Comparison of ENCODE assay signal across 8 cellular contexts in genomic region chr22:19172213-19173046, GRCh38. TPM values are rescaled to one million over a fixed set of nuclear protein-coding genes. Genes with fewer than 3 reads are reported as not detected.
DNase-seq lines count a peak whose midpoint lies in the region; ATAC-seq and TF ChIP-seq lines count a peak whose summit lies in the region.

No MANE protein-coding gene starts in this region.

- H4K8ac ChIP-seq in mesenchymal stem cell (ENCODE audit: low read length): peak overlapping the region; percentile 91

- TF ChIP-seq CTCF in cardiac muscle cell (IDR thresholded peaks at IDR 0.05; ENCODE audit: low read depth, low read length) (no peak), brain (conservative IDR thresholded peaks at IDR 0.05) (no peak), upper lobe of right lung (IDR thresholded peaks at IDR 0.05) (no peak)

- ATAC-seq in Right ventricle myocardium superior (ENCODE audit: poor library complexity) (no peak), upper lobe of right lung (no peak)
- ATAC-seq in activated CD4-positive, CD25-positive, alpha-beta regulatory T cell treated with anti-CD3 and anti-CD28 coated beads, Interleukin-2, amount 50 U/mL, for 24 hours: no peak

- H3K23ac ChIP-seq in mesenchymal stem cell (ENCODE audit: low read length in 2 of 2): no peak overlapping the region

- H3K9me3 ChIP-seq in cardiac muscle cell (ENCODE audit: low read depth) (no peaks in the 10 kb centered on the region), mesenchymal stem cell (ENCODE audit: control insufficient read depth, low read length) (no peaks in the 10 kb centered on the region), upper lobe of right lung (no peaks in the 10 kb centered on the region)

- H3K27ac ChIP-seq in cardiac muscle cell: peak overlapping the region; percentile 91
- H3K27ac ChIP-seq in mesenchymal stem cell (ENCODE audit: low read length, poor library complexity, severe bottlenecking): no peak overlapping the region
- H3K27ac ChIP-seq in upper lobe of right lung: peak overlapping the region; percentile 87

- H3K4me1 ChIP-seq in cardiac muscle cell (ENCODE audit: low read depth) (peaks cover 19% of the 10 kb centered on the region), mesenchymal stem cell (ENCODE audit: control insufficient read depth, insufficient read depth, low read depth, low read length) (peaks cover 66% of the 10 kb centered on the region), upper lobe of right lung (peaks cover 43% of the 10 kb centered on the region)

- DNase-seq in cardiac muscle cell (ENCODE audit: low read depth in 1 of 2, low spot score in 1 of 2) (no peak), Right ventricle myocardium superior (no peak), mesenchymal stem cell (no peak), upper lobe of right lung (no peak), DMS79 treated with DMSO at 0.1 percent for 48 hours (lab: John Stamatoyannopoulos, UW) (no peak), KG1 (lab: John Stamatoyannopoulos, UW) (no peak)

- H3K9ac ChIP-seq in mesenchymal stem cell (ENCODE audit: low read length): peak overlapping the region; percentile 99

- intact Hi-C loops in Right ventricle myocardium superior (cut with DNase I) (no loop called here), upper lobe of right lung (cut with DNase I) (no loop called here)

- peaks cover 14% of the 10 kb centered on the region for H3K79me1 ChIP-seq in mesenchymal stem cell (replicated peaks; ENCODE audit: low read length, poor library complexity, severe bottlenecking)

- peak overlapping the region; percentile 59 for H4K91ac ChIP-seq in mesenchymal stem cell (ENCODE audit: low read length)

- peak overlapping the region; percentile 28 for H2AK5ac ChIP-seq in mesenchymal stem cell (ENCODE audit: low read length, severe bottlenecking)

- WGBS in mesenchymal stem cell: 47% methylated on average over 13 of the region's 13 CpGs

- H3K18ac ChIP-seq in mesenchymal stem cell (ENCODE audit: low read depth in 1 of 2, low read length in 2 of 2): peak overlapping the region in 1 of 2 experiments; percentile 54

- peaks cover 48% of the 10 kb centered on the region for H3K27me3 Mint-ChIP-seq in brain

- H3K4ac ChIP-seq in mesenchymal stem cell (ENCODE audit: low read depth in 1 of 2, low read length in 2 of 2): peak overlapping the region in 1 of 2 experiments; percentile 76

- no peak overlapping the region for H2BK5ac ChIP-seq in mesenchymal stem cell (ENCODE audit: low read depth, low read length, poor library complexity, severe bottlenecking)

- H3K14ac ChIP-seq in mesenchymal stem cell (ENCODE audit: low read length in 2 of 2): peak overlapping the region in 1 of 2 experiments; percentile 28

- H2BK12ac ChIP-seq in mesenchymal stem cell (ENCODE audit: low read length in 2 of 2): peak overlapping the region in 1 of 2 experiments; percentile 60

- H2AFZ ChIP-seq in mesenchymal stem cell (ENCODE audit: low read depth, low read length): no peak overlapping the region

- H3K4me3 Mint-ChIP-seq in brain: peak overlapping the region; percentile 94 to 97 (median 96)

- H3K4me3 ChIP-seq in cardiac muscle cell: peak overlapping the region; percentile 98
- peak overlapping the region; percentile 90 to 94 for H3K4me3 ChIP-seq in mesenchymal stem cell (ENCODE audit: insufficient read depth in 1 of 2, low read depth in 1 of 2, low read length in 2 of 2)
- peak overlapping the region; percentile 93 for H3K4me3 ChIP-seq in upper lobe of right lung

- no peak overlapping the region for H2BK15ac ChIP-seq in mesenchymal stem cell (ENCODE audit: low read depth, poor library complexity, severe bottlenecking)

- H3K27ac Mint-ChIP-seq in brain: peak overlapping the region; percentile 84 to 98 (median 93)

- no peak overlapping the region for H2BK120ac ChIP-seq in mesenchymal stem cell (ENCODE audit: low read depth, low read length)

- peaks cover 56% of the 10 kb centered on the region for H3K4me1 Mint-ChIP-seq in brain

- H3K36me3 ChIP-seq in cardiac muscle cell: no peaks in the 10 kb centered on the region
- peaks cover 15 to 39% of the 10 kb centered on the region in 2 experiments for H3K36me3 ChIP-seq in mesenchymal stem cell (ENCODE audit: control insufficient read depth in 1 of 2, insufficient read depth in 2 of 2, low read depth in 1 of 2, low read length in 2 of 2)
- peaks cover 4% of the 10 kb centered on the region for H3K36me3 ChIP-seq in upper lobe of right lung

- H3K36me3 Mint-ChIP-seq in brain: no peaks in the 10 kb centered on the region

- peaks cover 0 to 8% (median 0%) of the 10 kb centered on the region in 5 experiments for H3K9me3 Mint-ChIP-seq in brain

- peak overlapping the region; percentile 70 for H3K4me2 ChIP-seq in mesenchymal stem cell (ENCODE audit: low read length, poor library complexity, severe bottlenecking)

- peaks cover 24% of the 10 kb centered on the region for H3K27me3 ChIP-seq in cardiac muscle cell
- H3K27me3 ChIP-seq in mesenchymal stem cell (ENCODE audit: control insufficient read depth in 1 of 2, insufficient read depth in 1 of 2, low read length in 2 of 2): peaks cover 26 to 29% of the 10 kb centered on the region in 2 experiments
- H3K27me3 ChIP-seq in upper lobe of right lung: peaks cover 27% of the 10 kb centered on the region

RNA-seq across cellular contexts. Expression of gene SLC25A1, which starts 6.1 kb away (rescaled TPM):
- total RNA-seq in cardiac muscle cell (140 and 196 TPM in 2 replicates), Right ventricle myocardium superior (26.6 TPM), upper lobe of right lung (63.0 TPM)
- polyA plus RNA-seq in cardiac muscle cell (192 and 238 TPM in 2 replicates), brain (ENCODE audit: insufficient read depth, low read depth, low replicate concordance) (64.3 TPM)
- polyA plus RNA-seq in mesenchymal stem cell (2013, experiment 1 of 2): 119 TPM
- polyA plus RNA-seq in mesenchymal stem cell (2013, experiment 2 of 2): 117 TPM

RNA-seq across cellular contexts. Expression of gene GSC2, which starts 22.3 kb away (rescaled TPM):
- total RNA-seq in cardiac muscle cell (not detected in 2 replicates), Right ventricle myocardium superior (not detected), upper lobe of right lung (not detected)
- polyA plus RNA-seq in cardiac muscle cell (not detected in 2 replicates), brain (ENCODE audit: insufficient read depth, low read depth, low replicate concordance) (not detected)
- polyA plus RNA-seq in mesenchymal stem cell (2013, experiment 1 of 2): not detected
- polyA plus RNA-seq in mesenchymal stem cell (2013, experiment 2 of 2): not detected

RNA-seq across cellular contexts. Expression of gene ESS2, which starts 28.0 kb away (rescaled TPM):
- total RNA-seq in cardiac muscle cell (23.5 and 26.2 TPM in 2 replicates), Right ventricle myocardium superior (6.7 TPM), upper lobe of right lung (14.0 TPM)
- polyA plus RNA-seq in cardiac muscle cell (9.3 and 13.2 TPM in 2 replicates), brain (ENCODE audit: insufficient read depth, low read depth, low replicate concordance) (30.4 TPM)
- polyA plus RNA-seq in mesenchymal stem cell (2013, experiment 1 of 2): 11.9 TPM
- 11.8 TPM for polyA plus RNA-seq in mesenchymal stem cell (2013, experiment 2 of 2)

RNA-seq across cellular contexts. Expression of gene TSSK2, which starts 41.3 kb away (rescaled TPM):
- total RNA-seq in cardiac muscle cell: not detected in 2 replicates
- not detected in 2 replicates for polyA plus RNA-seq in cardiac muscle cell
- total RNA-seq in Right ventricle myocardium superior: not detected
- polyA plus RNA-seq in brain (ENCODE audit: insufficient read depth, low read depth, low replicate concordance): not detected
- not detected for polyA plus RNA-seq in mesenchymal stem cell (2013, experiment 1 of 2)
- not detected for polyA plus RNA-seq in mesenchymal stem cell (2013, experiment 2 of 2)
- not detected for total RNA-seq in upper lobe of right lung

RNA-seq across cellular contexts. Expression of gene DGCR2, which starts 50.2 kb away (rescaled TPM):
- total RNA-seq in cardiac muscle cell (82.1 and 82.9 TPM in 2 replicates), Right ventricle myocardium superior (29.7 TPM), upper lobe of right lung (70.6 TPM)
- polyA plus RNA-seq in cardiac muscle cell (63.9 and 65.8 TPM in 2 replicates), brain (ENCODE audit: insufficient read depth, low read depth, low replicate concordance) (67.4 TPM)
- polyA plus RNA-seq in mesenchymal stem cell (2013, experiment 1 of 2): 30.8 TPM
- polyA plus RNA-seq in mesenchymal stem cell (2013, experiment 2 of 2): 29.3 TPM
